In the genomic region with DNA sequence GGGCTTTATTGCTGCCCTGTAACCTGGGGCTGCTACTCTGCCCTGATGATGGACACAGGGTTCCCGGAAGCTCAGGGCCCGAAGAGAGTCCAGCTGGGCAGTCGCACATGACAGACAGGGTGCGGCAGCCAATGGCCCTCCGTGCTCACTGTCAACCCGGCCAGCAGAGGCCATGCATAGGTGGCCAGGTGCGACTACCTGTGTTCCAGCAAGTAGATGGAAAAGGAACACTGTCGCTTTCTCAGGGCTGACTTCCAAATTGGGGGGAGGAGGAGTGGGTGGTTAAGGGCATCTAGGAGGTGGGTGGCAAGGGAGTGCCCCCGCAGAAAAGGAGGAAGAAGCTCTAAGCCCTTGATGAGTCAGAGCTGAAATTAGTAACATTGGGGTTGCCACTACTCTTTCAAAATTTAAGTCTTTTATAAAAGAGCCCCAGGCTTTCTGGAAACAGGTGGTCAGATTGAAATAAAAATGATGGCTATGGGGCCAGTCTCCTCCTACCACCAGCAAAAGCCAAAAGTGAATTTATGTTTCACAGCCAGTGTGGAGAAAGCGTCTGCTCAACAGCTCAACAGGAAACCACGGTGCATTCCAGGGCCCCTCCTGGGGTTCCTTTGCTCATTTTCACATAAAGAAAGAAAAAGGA, we compare ENCODE assay signal across 8 cellular contexts. TPM values are rescaled to one million over a fixed set of nuclear protein-coding genes. Genes with fewer than 3 reads are reported as not detected.
DNase-seq lines count a peak whose midpoint lies in the region; ATAC-seq, FAIRE-seq and TF ChIP-seq lines count a peak whose summit lies in the region.

No MANE protein-coding gene starts in this region.

- FAIRE-seq in HTR-8/SVneo (lab: Jason Lieb, UNC): no peak

- ATAC-seq in GM21825 (IDR thresholded peaks at IDR 0.05; ENCODE audit: unreplicated experiment) (peak; percentile 25), lung (ENCODE audit: insufficient read depth, low FRiP score) (peak; percentile 37)

- no peaks in the 10 kb centered on the region for H3K9me3 ChIP-seq in SJCRH30 (replicated peaks)
- no peaks in the 10 kb centered on the region for H3K9me3 ChIP-seq in lung (ENCODE audit: control insufficient read depth in 2 of 2, insufficient read depth in 1 of 2, low read length in 1 of 2)

- H3K4me1 ChIP-seq in SJCRH30 (peaks cover 15% of the 10 kb centered on the region), lung (ENCODE audit: control insufficient read depth in 2 of 2, insufficient read depth in 2 of 2, low read length in 2 of 2) (peaks cover 21 to 23% of the 10 kb centered on the region in 2 donors)

- H3K27me3 ChIP-seq in SJCRH30 (no peaks in the 10 kb centered on the region), lung (ENCODE audit: control insufficient read depth, insufficient read depth) (no peaks in the 10 kb centered on the region)

- H3K27ac ChIP-seq in SJCRH30: peak overlapping the region; percentile 57
- H3K27ac ChIP-seq in lung (ENCODE audit: low read depth in 1 of 2, low read length in 1 of 2): peak overlapping the region in 1 of 2 donors; percentile 6

- H3K36me3 ChIP-seq in SJCRH30 (no peaks in the 10 kb centered on the region), lung (ENCODE audit: control insufficient read depth in 2 of 2, insufficient read depth in 2 of 2, low read length in 2 of 2) (no peaks in the 10 kb centered on the region)

- TF ChIP-seq CTCF in lung (IDR thresholded peaks at IDR 0.05; ENCODE audit: control extremely low read depth, extremely low read depth): no peak

- H3K4me3 ChIP-seq in SJCRH30 (peak overlapping the region; percentile 2; the same call in 1 of the 2 replicates), lung (no peak overlapping the region)

- peak; percentile 85 for DNase-seq in EH (ENCODE audit: low read depth)
- peak; percentile 45 to 68 for DNase-seq in SJCRH30
- no peak for DNase-seq in lung (ENCODE audit: low spot score)
- no peak for DNase-seq in NCI-H345 (lab: John Stamatoyannopoulos, UW)
- DNase-seq in NCI-H2196 (lab: John Stamatoyannopoulos, UW; ENCODE audit: unreplicated experiment): no peak
- DNase-seq in HTR-8/SVneo (ENCODE audit: insufficient read length, low spot score): no peak
- no peak for DNase-seq in NCI-H69 (lab: John Stamatoyannopoulos, UW)

- 50 to 61% methylated on average over 11 of the region's 11 CpGs for WGBS in lung, 2 donors

RNA-seq across cellular contexts. Expression of a gene that starts 2.3 kb away (rescaled TPM):
- 0.12 and 0.15 TPM in 2 replicates for total RNA-seq in SJCRH30 (2014; rRNA removed; shearing (Covaris generic))
- total RNA-seq in lung: 10 to 100 TPM in 1 of 2 donors, 1 to 10 TPM in 1; 7.8 to 17.6 TPM
- under 1 TPM; 0.30 to 0.77 TPM for polyA plus RNA-seq in lung

RNA-seq across cellular contexts. Expression of a gene that starts 38.2 kb away (rescaled TPM):
- 4.2 and 6.3 TPM in 2 replicates for total RNA-seq in SJCRH30 (2014; rRNA removed; shearing (Covaris generic))
- 100 to 1,000 TPM; 109 to 185 TPM for total RNA-seq in lung
- 100 to 1,000 TPM in 1 of 2 donors, 10 to 100 TPM in 1; 61.9 to 102 TPM for polyA plus RNA-seq in lung

Comparison
In these comparisons a context has a peak if more than half of its experiments do, and no peak if none do; other contexts are left out.
1. DNase-seq: peak in EH (single experiment) and SJCRH30 (2 of 2); none in lung (single experiment), NCI-H345 (single experiment), NCI-H2196 (single experiment), HTR-8/SVneo (single experiment) and NCI-H69 (single experiment).
2. RNA of a gene that starts 38.2 kb away (total RNA-seq): 109 to 185 TPM in lung; 4.2 to 6.3 TPM in SJCRH30; every median in the first group is over 10 times any median in the second.